8 cellular contexts compared by ENCODE assay signal in the genomic region with DNA sequence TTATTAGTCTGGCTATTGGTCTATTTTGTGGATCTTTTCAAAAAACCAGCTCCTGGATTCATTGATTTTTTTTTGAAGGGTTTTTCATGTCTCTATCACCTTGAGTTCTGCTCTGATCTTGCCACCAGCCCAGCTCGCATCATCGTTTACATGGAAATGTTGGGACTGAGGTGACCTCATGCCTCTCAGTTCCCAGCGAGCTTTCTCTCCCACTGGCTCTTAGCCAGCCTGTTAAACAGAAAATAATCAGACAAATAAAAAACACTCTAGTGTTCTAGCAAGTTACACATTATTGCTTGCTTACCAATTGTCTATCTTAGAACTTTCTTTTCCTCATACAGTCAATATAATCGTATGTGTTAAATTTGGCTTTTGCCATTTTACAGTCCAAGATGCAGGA. TPM values are rescaled to one million over a fixed set of nuclear protein-coding genes. Genes with fewer than 3 reads are reported as not detected.
DNase-seq lines count a peak whose midpoint lies in the region; ATAC-seq, FAIRE-seq and TF ChIP-seq lines count a peak whose summit lies in the region.
"Not testable (repeated sequence)": the region's sequence is repeated elsewhere in the genome, so short reads cannot be mapped to it uniquely, and the experiment has no call there.

No MANE protein-coding gene starts in this region.

- not testable (repeated sequence) for H4K20me1 ChIP-seq in PC-3 (ENCODE audit: low read length); astrocyte (ENCODE audit: insufficient read depth, low read length)

- peaks cover 25% of the 10 kb centered on the region for H3K36me3 Mint-ChIP-seq in HFFc6 (ENCODE audit: low read depth)
- H3K36me3 Mint-ChIP-seq in astrocyte (ENCODE audit: low read depth, unreplicated experiment) = peaks cover 10% of the 10 kb centered on the region

- not testable (repeated sequence) for TF ChIP-seq POLR2A in testis (IDR thresholded peaks at IDR 0.05)

- not testable (repeated sequence) for H3K9me2 ChIP-seq in PC-3 (replicated peaks; ENCODE audit: low read length)

- WGBS in pancreas, 2 donors = 18 to 23% methylated on average over 4 of the region's 4 CpGs
- 42 to 57% methylated on average over 4 of the region's 4 CpGs for WGBS in testis, 2 donors

- not testable (repeated sequence) for H3K9ac ChIP-seq in PC-3 (ENCODE audit: low read length); astrocyte (ENCODE audit: low read length)

- not testable (repeated sequence) for H3F3A ChIP-seq in PC-3 (ENCODE audit: low read length, unreplicated experiment)

- H3K9me3 ChIP-seq in PC-3 (ENCODE audit: low read length); astrocyte (ENCODE audit: insufficient read depth, low read depth, low read length); pancreas; testis: not testable (repeated sequence)

- H3K79me2 ChIP-seq in PC-3 (ENCODE audit: low read length); astrocyte (ENCODE audit: insufficient read depth, low read length): not testable (repeated sequence)

- H3K4me1 ChIP-seq in PC-3 (ENCODE audit: insufficient read depth, low read length) = peaks cover 29% of the 10 kb centered on the region
- peaks cover 18% of the 10 kb centered on the region for H3K4me1 ChIP-seq in astrocyte (ENCODE audit: insufficient read depth, low read length)
- not testable (repeated sequence) for H3K4me1 ChIP-seq in pancreas
- peaks cover 17% of the 10 kb centered on the region for H3K4me1 ChIP-seq in testis

- BruUV-seq in PC-3 (replicated peaks; lab: Mats Ljungman, UMichigan) = not testable (repeated sequence)

- not testable (repeated sequence) for H3K27me3 ChIP-seq in PC-3 (ENCODE audit: low read length); astrocyte (ENCODE audit: insufficient read depth, low read length); dorsolateral prefrontal cortex; pancreas; testis

- H3K27ac ChIP-seq in C4-2B (peak overlapping the region; percentile 23; the same call in 1 of the 2 replicates), dorsolateral prefrontal cortex (peak overlapping the region in 33 of 59 donors; percentile 2 to 75 (median 44)), pancreas (peak overlapping the region in 1 of 4 donors; percentile 37)
- not testable (repeated sequence) for H3K27ac ChIP-seq in PC-3 (ENCODE audit: low read length); astrocyte (ENCODE audit: low read depth, low read length); testis

- not testable (repeated sequence) for DNase-seq in HFFc6; astrocyte (ENCODE audit: low read depth); dorsolateral prefrontal cortex; pancreas
- peak; percentile 32 for DNase-seq in M059J (ENCODE audit: low read depth)
- peak; percentile 44 for DNase-seq in PC-3
- peak; percentile 34 for DNase-seq in testis

- H3K4me2 ChIP-seq in PC-3 (ENCODE audit: low read length); astrocyte (ENCODE audit: low read length): not testable (repeated sequence)

- H3K27ac Mint-ChIP-seq in HFFc6 = 0 out of 2 replicates have a peak overlapping the region, but pooled peaks have one; percentile 8
- H3K27ac Mint-ChIP-seq in astrocyte (ENCODE audit: unreplicated experiment) = peak overlapping the region; percentile 88

- H3K9me3 Mint-ChIP-seq in HFFc6; astrocyte (ENCODE audit: unreplicated experiment): not testable (repeated sequence)

- TF ChIP-seq CTCF in C4-2B (conservative IDR thresholded peaks at IDR 0.05); HFFc6 (IDR thresholded peaks at IDR 0.05); PC-3 (conservative IDR thresholded peaks at IDR 0.05; ENCODE audit: low read depth, low read length); astrocyte (IDR thresholded peaks at IDR 0.05; ENCODE audit: insufficient read depth, low read depth, low read length); dorsolateral prefrontal cortex (IDR thresholded peaks at IDR 0.05 in 54 of 56, conservative IDR thresholded peaks at IDR 0.05 in 2 of 56; ENCODE audit: low read depth in 1 of 56, partially characterized antibody in 56 of 56); pancreas (IDR thresholded peaks at IDR 0.05); testis (IDR thresholded peaks at IDR 0.05): not testable (repeated sequence)

- intact Hi-C loops in PC-3 (cut with micrococcal nuclease); dorsolateral prefrontal cortex (cut with DNase I); pancreas (cut with DNase I); testis (cut with DNase I; ENCODE audit: low total_unique reads): not testable (repeated sequence)

- ATAC-seq in PC-3 = not testable (repeated sequence)
- peak in 3 of 4 donors; percentile 43 to 60 (median 49) for ATAC-seq in pancreas

- H3K4me3 Mint-ChIP-seq in HFFc6; astrocyte (ENCODE audit: unreplicated experiment): not testable (repeated sequence)

- CTCF ChIA-PET in PC-3 (lab: Charles Lee) = interaction anchor here (0.6 kb wide), 2 partner anchors 220 to 223 kb away, joined by 3 to 4 read pairs; no protein-coding TSS in a partner anchor

- not testable (repeated sequence) for FAIRE-seq in astrocyte (lab: Jason Lieb, UNC); pancreas (lab: Jason Lieb, UNC)

- H3K4me3 ChIP-seq in PC-3 (ENCODE audit: low read length); astrocyte (ENCODE audit: insufficient read depth, low read depth, low read length); dorsolateral prefrontal cortex; pancreas; testis: not testable (repeated sequence)

- not testable (repeated sequence) for H3K36me3 ChIP-seq in PC-3 (ENCODE audit: low read depth, low read length); astrocyte (ENCODE audit: insufficient read depth, low read length); testis (ENCODE audit: low read depth, missing control alignments)
- H3K36me3 ChIP-seq in pancreas = peaks cover 0 to 13% (median 0%) of the 10 kb centered on the region in 3 donors

- not testable (repeated sequence) for H2AFZ ChIP-seq in PC-3 (ENCODE audit: low read length); astrocyte (ENCODE audit: low read depth, low read length)

- H3K4me1 Mint-ChIP-seq in HFFc6 (ENCODE audit: low read depth) (peaks cover 54% of the 10 kb centered on the region), astrocyte (ENCODE audit: low read depth, unreplicated experiment) (peaks cover 51% of the 10 kb centered on the region)

- POLR2A ChIA-PET in PC-3 (lab: Charles Lee; ENCODE audit: unreplicated experiment) = not testable (repeated sequence)

- not testable (repeated sequence) for H3K27me3 Mint-ChIP-seq in HFFc6 (ENCODE audit: insufficient read depth); astrocyte (ENCODE audit: low read depth, unreplicated experiment)

RNA-seq across cellular contexts. Expression of a gene that starts 17.3 kb away (rescaled TPM):
- total RNA-seq in HFFc6 (2021; fragmentation: NEBNext Ultra II Directional; extraction: Animal tissue kit (Norgen Biotek cat#: 25700)) = 1 to 10 TPM; 3.4 to 4.7 (median 3.6) TPM
- total RNA-seq in M059J (2014; rRNA removed; shearing (Covaris generic)) = 2.2 and 5.7 TPM in 2 replicates
- total RNA-seq in PC-3 (2014; rRNA removed) (6.5 and 9.2 TPM in 2 replicates), astrocyte (6.2 and 7.6 TPM in 2 replicates), dorsolateral prefrontal cortex (10 to 100 TPM in 1 of 120 experiments, 1 to 10 TPM in 119; 3.2 to 11.1 (median 6.2) TPM), pancreas (1 to 10 TPM; 2.2 to 7.5 (median 4.0) TPM), testis (10 to 100 TPM; 12.2 to 13.5 TPM)
- polyA plus RNA-seq in pancreas (1 to 10 TPM; 5.8 to 6.9 TPM), testis (ENCODE audit: insufficient read depth, low read depth, low replicate concordance) (18.8 TPM)
